1 cellular context compared by ENCODE assay signal in genomic region chr22:47901911-47902310, GRCh38.
TF ChIP-seq lines count a peak whose summit lies in the region.

No MANE protein-coding gene starts in this region.

TF ChIP-seq in WTC11, 78 proteins besides CTCF, POLR2A, EP300 and RAD21 (continued from another document):
- TF ChIP-seq AFF4 (CRISPR knock-in tag; IDR thresholded peaks at IDR 0.05; ENCODE audit: borderline replicate concordance) (no peak), NR1H2 (CRISPR knock-in tag; IDR thresholded peaks at IDR 0.05) (no peak), RORB (CRISPR knock-in tag; IDR thresholded peaks at IDR 0.05) (no peak), PREB (CRISPR knock-in tag; IDR thresholded peaks at IDR 0.05; ENCODE audit: borderline replicate concordance) (no peak), MAX (CRISPR knock-in tag; IDR thresholded peaks at IDR 0.05) (no peak), FOXJ3 (CRISPR knock-in tag; IDR thresholded peaks at IDR 0.05; ENCODE audit: borderline replicate concordance) (no peak), FOXK1 (CRISPR knock-in tag; IDR thresholded peaks at IDR 0.05) (no peak), GRHL2 (CRISPR knock-in tag; IDR thresholded peaks at IDR 0.05; ENCODE audit: insufficient replicate concordance, severe bottlenecking) (no peak), AR (CRISPR knock-in tag; IDR thresholded peaks at IDR 0.05) (no peak), MXD4 (CRISPR knock-in tag; IDR thresholded peaks at IDR 0.05; ENCODE audit: borderline replicate concordance) (no peak), HMGA2 (CRISPR knock-in tag; IDR thresholded peaks at IDR 0.05) (no peak), ZNF671 (CRISPR knock-in tag; IDR thresholded peaks at IDR 0.05) (no peak), KAT7 (CRISPR knock-in tag; IDR thresholded peaks at IDR 0.05; ENCODE audit: borderline replicate concordance) (no peak), SOX15 (CRISPR knock-in tag; IDR thresholded peaks at IDR 0.05) (no peak), ERG (CRISPR knock-in tag; IDR thresholded peaks at IDR 0.05) (no peak), ZNF263 (CRISPR knock-in tag; IDR thresholded peaks at IDR 0.05; ENCODE audit: low read depth) (no peak)
